Comparison of ENCODE assay signal across 16 cellular contexts in genomic region chr18:48818329-48819254, GRCh38.
DNase-seq lines count a peak whose midpoint lies in the region; ATAC-seq and TF ChIP-seq lines count a peak whose summit lies in the region.
"Had no signal": no experiment of that assay in that cellular context is flagged by ENCODE, and none has a peak within 500 bp of the region (broad histone marks: within the 10 kb centered on the region; RNA-seq: fewer than 3 reads in every experiment).

No MANE protein-coding gene starts in this region.

- no peak for TF ChIP-seq CTCF in coronary artery (IDR thresholded peaks at IDR 0.05)
- TF ChIP-seq CTCF in mucosa of descending colon (IDR thresholded peaks at IDR 0.05): no peak
- no peak for TF ChIP-seq CTCF in tibial artery (IDR thresholded peaks at IDR 0.05)

- H3K36me3 ChIP-seq in mucosa of descending colon (ENCODE audit: low read depth) (no peaks in the 10 kb centered on the region), tibial artery (peaks cover 7 to 42% (median 33%) of the 10 kb centered on the region in 3 donors)

- intact Hi-C loops in mucosa of descending colon (cut with DNase I, micrococcal nuclease) (no loop called here), tibial artery (cut with DNase I; ENCODE audit: low total_unique reads) (no loop called here)

- no peak overlapping the region for H3K4me3 ChIP-seq in coronary artery
- no peak overlapping the region for H3K4me3 ChIP-seq in mucosa of descending colon
- H3K4me3 ChIP-seq in tibial artery: no peak overlapping the region
- H3K4me3 ChIP-seq: A549, GM23338, thoracic aorta had no signal

- H3K27ac ChIP-seq in coronary artery (no peak overlapping the region), tibial artery (no peak overlapping the region)
- H3K27ac ChIP-seq: A549, thoracic aorta had no signal

- ATAC-seq in mucosa of descending colon (peak; percentile 37), GM19324 (IDR thresholded peaks at IDR 0.05; ENCODE audit: low FRiP score, unreplicated experiment) (no peak)
- ATAC-seq: A549, GM23338 had no signal

- peaks cover 8% of the 10 kb centered on the region for H3K4me1 ChIP-seq in mucosa of descending colon (ENCODE audit: low read depth)
- peaks cover 0 to 30% (median 25%) of the 10 kb centered on the region in 4 donors for H3K4me1 ChIP-seq in tibial artery

- peak; percentile 0 for DNase-seq in activated CD4-positive, alpha-beta T cell treated with anti-CD3 and anti-CD28 coated beads for 48 hours
- DNase-seq in activated CD4-positive, alpha-beta T cell treated with anti-CD3 and anti-CD28 coated beads, Interleukin-2, amount 50 U/mL, for 4 hours: no peak
- peak; percentile 35 for DNase-seq in coronary artery (ENCODE audit: low spot score)
- no peak for DNase-seq in mucosa of descending colon
- DNase-seq in tibial artery: peak; percentile 12 to 48
- no peak for DNase-seq in NAMALWA (ENCODE audit: low spot score)
- DNase-seq in NCI-H1105 (lab: John Stamatoyannopoulos, UW): no peak
- DNase-seq: activated CD4-positive, alpha-beta memory T cell treated with anti-CD3 and anti-CD28 coated beads, Interleukin-2, amount 10 ng/mL, durations not matched to agents 7 days and 5 days; hippocampal formation; mesenchymal stem cell; NCI-H1436; retina had no signal

- no peaks in the 10 kb centered on the region for H3K27me3 ChIP-seq in tibial artery

- H3K9me3 ChIP-seq in mucosa of descending colon (no peaks in the 10 kb centered on the region), tibial artery (no peaks in the 10 kb centered on the region)
- H3K9me3 ChIP-seq: thoracic aorta had no signal

Comparison
In these comparisons a context has a peak if more than half of its experiments do, and no peak if none do; other contexts are left out.
1. DNase-seq: peak in activated CD4-positive, alpha-beta T cell treated with anti-CD3 and anti-CD28 coated beads for 48 hours (single experiment), coronary artery (single experiment) and tibial artery (2 of 2); none in activated CD4-positive, alpha-beta T cell treated with anti-CD3 and anti-CD28 coated beads, Interleukin-2, amount 50 U/mL, for 4 hours (0 of 2), mucosa of descending colon (0 of 3), NAMALWA (single experiment) and NCI-H1105 (single experiment).